ENCODE assay signal across 24 cellular contexts in genomic region chr11:120467627-120468026, GRCh38. TPM values are rescaled to one million over a fixed set of nuclear protein-coding genes. Genes with fewer than 3 reads are reported as not detected.
DNase-seq lines count a peak whose midpoint lies in the region; TF ChIP-seq lines count a peak whose summit lies in the region.
"Had no signal": no experiment of that assay in that cellular context is flagged by ENCODE, and none has a peak within 500 bp of the region (broad histone marks: within the 10 kb centered on the region; RNA-seq: fewer than 3 reads in every experiment).

No MANE protein-coding gene starts in this region.

- H4K20me1 ChIP-seq in SK-N-SH (ENCODE audit: insufficient read depth): no peaks in the 10 kb centered on the region

- peaks cover 10% of the 10 kb centered on the region for H3F3A ChIP-seq in SK-N-SH (replicated peaks; ENCODE audit: insufficient read depth)

- H3K27ac Mint-ChIP-seq in activated T-helper 2 cell treated with anti-CD3 and anti-CD28 coated beads, Interferon-gamma antibody, Interleukin-2, Interleukin-4, amounts not matched to agents 10 μg/mL and 5 μg/mL and 100 μg/mL, durations not matched to agents 14 hours and 24 hours and 36 hours: no peak overlapping the region
- H3K27ac Mint-ChIP-seq in glutamatergic neuron (ENCODE audit: unreplicated experiment): no peak overlapping the region
- H3K27ac Mint-ChIP-seq: activated naive CD4-positive, alpha-beta T cell treated with anti-CD3 and anti-CD28 coated beads for 36 hours; activated T-cell treated with anti-CD3 and anti-CD28 coated beads, Interleukin-2, amount 50 U/mL, for 72 hours; CD4-positive, alpha-beta T cell; dendritic cell treated with granulocyte-macrophage colony-stimulating factor and Interleukin-4, amounts not matched to agents 40 ng/mL and 50 ng/mL, for 4 days had no signal

- H3K4me1 ChIP-seq in SK-N-SH (ENCODE audit: control insufficient read depth in 1 of 2, insufficient read depth in 2 of 2, low read depth in 1 of 2, low read length in 1 of 2): no peaks in the 10 kb centered on the region

- intact Hi-C loops in activated T-helper 2 cell treated with anti-CD3 and anti-CD28 coated beads, Interferon-gamma antibody, Interleukin-2, Interleukin-4, amounts not matched to agents 10 μg/mL and 5 μg/mL and 100 μg/mL, durations not matched to agents 14 hours and 24 hours and 36 hours (cut with micrococcal nuclease): no loop called here

- no peak overlapping the region for H3K4me3 ChIP-seq in SK-N-SH (ENCODE audit: low read depth in 2 of 2, low read length in 1 of 2)

- no peak for TF ChIP-seq RAD21 in SK-N-SH (IDR thresholded peaks at IDR 0.05; ENCODE audit: low read length)

- H3K27me3 Mint-ChIP-seq in activated T-helper 2 cell treated with anti-CD3 and anti-CD28 coated beads, Interferon-gamma antibody, Interleukin-2, Interleukin-4, amounts not matched to agents 10 μg/mL and 5 μg/mL and 100 μg/mL, durations not matched to agents 14 hours and 24 hours and 36 hours (ENCODE audit: low read depth): no peaks in the 10 kb centered on the region
- no peaks in the 10 kb centered on the region for H3K27me3 Mint-ChIP-seq in glutamatergic neuron (ENCODE audit: unreplicated experiment)
- H3K27me3 Mint-ChIP-seq: CD4-positive, alpha-beta T cell had no signal

- H2AFZ ChIP-seq in SK-N-SH (ENCODE audit: low read depth): no peak overlapping the region

- TF ChIP-seq CTCF in SK-N-SH (IDR thresholded peaks at IDR 0.05) (no peak), glutamatergic neuron (IDR thresholded peaks at IDR 0.05; ENCODE audit: partially characterized antibody, unreplicated experiment) (no peak)

- CTCF ChIA-PET in SK-N-SH (lab: Yijun Ruan, JAX): interaction anchor here (1.0 to 1.5 kb wide), 2 partner anchors 9 to 27 kb away, joined by 3 read pairs; no protein-coding TSS in a partner anchor

- DNase-seq in EL (peak; percentile 74), HT1080 (ENCODE audit: low read depth) (peak; percentile 16), SK-N-SH (no peak), iris pigment epithelial cell (ENCODE audit: low read depth) (peak; percentile 61), GM19240 (ENCODE audit: insufficient read length, low spot score) (no peak), glutamatergic neuron (no peak), NCI-H2171 (lab: John Stamatoyannopoulos, UW) (no peak)
- DNase-seq in activated T-helper 2 cell treated with anti-CD3 and anti-CD28 coated beads, Interferon-gamma antibody, Interleukin-2, Interleukin-4, amounts not matched to agents 10 μg/mL and 5 μg/mL and 100 μg/mL, durations not matched to agents 14 hours and 24 hours and 36 hours (ENCODE audit: low spot score): no peak
- DNase-seq: activated CD4-positive, alpha-beta T cell treated with anti-CD3 and anti-CD28 coated beads for 48 hours; activated naive CD4-positive, alpha-beta T cell treated with anti-CD3 and anti-CD28 coated beads for 36 hours; activated T-cell treated with anti-CD3 and anti-CD28 coated beads, Interleukin-2, amount 50 U/mL, for 72 hours; anterior cingulate cortex; CD4-positive, alpha-beta T cell; MV-4-11; NCI-H524 treated with DMSO at 0.1 percent for 48 hours; NK-92 treated with Interleukin-12 subunit alpha and Interleukin-12 subunit beta, amount 100 ng/mL, for 24 hours; posterior cingulate gyrus; RPMI8226; stimulated activated CD4-positive, alpha-beta T cell treated with anti-CD3 and anti-CD28 coated beads, Interleukin-15, amount 100 ng/mL, for 24 hours; stimulated activated naive CD8-positive, alpha-beta T cell treated with anti-CD3 and anti-CD28 coated beads, Interleukin-15, Interleukin-2, amounts not matched to agents 100 U/mL and 50 U/mL, for 24 hours had no signal

- H3K4me3 Mint-ChIP-seq in activated T-helper 2 cell treated with anti-CD3 and anti-CD28 coated beads, Interferon-gamma antibody, Interleukin-2, Interleukin-4, amounts not matched to agents 10 μg/mL and 5 μg/mL and 100 μg/mL, durations not matched to agents 14 hours and 24 hours and 36 hours (ENCODE audit: low read depth): no peak overlapping the region
- H3K4me3 Mint-ChIP-seq in glutamatergic neuron (ENCODE audit: unreplicated experiment): no peak overlapping the region
- H3K4me3 Mint-ChIP-seq: activated naive CD4-positive, alpha-beta T cell treated with anti-CD3 and anti-CD28 coated beads for 36 hours; activated T-cell treated with anti-CD3 and anti-CD28 coated beads, Interleukin-2, amount 50 U/mL, for 72 hours; CD4-positive, alpha-beta T cell; dendritic cell treated with granulocyte-macrophage colony-stimulating factor and Interleukin-4, amounts not matched to agents 40 ng/mL and 50 ng/mL, for 4 days; neural crest cell had no signal

- peaks cover 3% of the 10 kb centered on the region for H3K36me3 Mint-ChIP-seq in activated T-helper 2 cell treated with anti-CD3 and anti-CD28 coated beads, Interferon-gamma antibody, Interleukin-2, Interleukin-4, amounts not matched to agents 10 μg/mL and 5 μg/mL and 100 μg/mL, durations not matched to agents 14 hours and 24 hours and 36 hours (ENCODE audit: low read depth)
- H3K36me3 Mint-ChIP-seq in glutamatergic neuron (ENCODE audit: unreplicated experiment): no peaks in the 10 kb centered on the region

- H3K27ac ChIP-seq in SK-N-SH (ENCODE audit: low read depth in 2 of 2, low read length in 1 of 2): no peak overlapping the region
- H3K27ac ChIP-seq: HL-60 had no signal

- H3K79me2 ChIP-seq in SK-N-SH (ENCODE audit: insufficient read depth): no peaks in the 10 kb centered on the region

- no peaks in the 10 kb centered on the region for H3K9me2 ChIP-seq in SK-N-SH

- H3K9me3 ChIP-seq in SK-N-SH: no peaks in the 10 kb centered on the region

- H3K9ac ChIP-seq in SK-N-SH: no peak overlapping the region

- H3K27me3 ChIP-seq in SK-N-SH (ENCODE audit: insufficient read depth): no peaks in the 10 kb centered on the region

- TF ChIP-seq EP300 in SK-N-SH (IDR thresholded peaks at IDR 0.05; ENCODE audit: borderline replicate concordance in 1 of 2, low read depth in 1 of 2, low read length in 1 of 2): no peak

- peaks cover 67 to 72% of the 10 kb centered on the region in 2 experiments for H3K36me3 ChIP-seq in SK-N-SH (replicated peaks in 1 of 2; ENCODE audit: control insufficient read depth in 1 of 2, insufficient read depth in 2 of 2, low read length in 1 of 2)

- H3K4me2 ChIP-seq in SK-N-SH: no peak overlapping the region

- H3K9me3 Mint-ChIP-seq in activated T-helper 2 cell treated with anti-CD3 and anti-CD28 coated beads, Interferon-gamma antibody, Interleukin-2, Interleukin-4, amounts not matched to agents 10 μg/mL and 5 μg/mL and 100 μg/mL, durations not matched to agents 14 hours and 24 hours and 36 hours: no peaks in the 10 kb centered on the region
- no peaks in the 10 kb centered on the region for H3K9me3 Mint-ChIP-seq in glutamatergic neuron (ENCODE audit: unreplicated experiment)
- H3K9me3 Mint-ChIP-seq: activated naive CD4-positive, alpha-beta T cell treated with anti-CD3 and anti-CD28 coated beads for 36 hours; activated T-cell treated with anti-CD3 and anti-CD28 coated beads, Interleukin-2, amount 50 U/mL, for 72 hours; CD4-positive, alpha-beta T cell; dendritic cell treated with granulocyte-macrophage colony-stimulating factor and Interleukin-4, amounts not matched to agents 40 ng/mL and 50 ng/mL, for 4 days; neural crest cell had no signal

- WGBS in SK-N-SH (ENCODE audit: low lambda C conversion rate): 59% methylated on average over 6 of the region's 6 CpGs

- H3K4me1 Mint-ChIP-seq in activated T-helper 2 cell treated with anti-CD3 and anti-CD28 coated beads, Interferon-gamma antibody, Interleukin-2, Interleukin-4, amounts not matched to agents 10 μg/mL and 5 μg/mL and 100 μg/mL, durations not matched to agents 14 hours and 24 hours and 36 hours (ENCODE audit: low read depth): no peaks in the 10 kb centered on the region
- no peaks in the 10 kb centered on the region for H3K4me1 Mint-ChIP-seq in glutamatergic neuron (ENCODE audit: low read depth, unreplicated experiment)
- H3K4me1 Mint-ChIP-seq: neural crest cell had no signal

- POLR2A ChIA-PET in SK-N-SH (lab: Yijun Ruan, JAX): no interaction called here

TF ChIP-seq in SK-N-SH, 30 proteins besides CTCF, POLR2A, EP300 and RAD21 (continues in another document):
- TF ChIP-seq TEAD4 (IDR thresholded peaks at IDR 0.05; ENCODE audit: borderline replicate concordance, insufficient read depth): no peak
- TF ChIP-seq RFX5 (IDR thresholded peaks at IDR 0.05; ENCODE audit: low read length): no peak
- peak; percentile 69; the same call in 1 of the 2 replicates for TF ChIP-seq FOSL2 (IDR thresholded peaks at IDR 0.05; ENCODE audit: borderline replicate concordance, low read depth)
- no peak for TF ChIP-seq MAX (IDR thresholded peaks at IDR 0.05; ENCODE audit: low read depth)
- TF ChIP-seq ZBTB33 (IDR thresholded peaks at IDR 0.05; ENCODE audit: borderline replicate concordance, low read depth): no peak

RNA-seq across cellular contexts. Expression of gene GRIK4, which starts 43.9 kb away (rescaled TPM):
- total RNA-seq in HT1080 (2014; rRNA removed; shearing (Covaris generic)): not detected in 2 replicates
- polyA plus RNA-seq in HT1080 (2015; cell fraction: cytosol; rRNA removed): 0.02 and 0.05 TPM in 2 replicates
- not detected in 2 replicates for polyA plus RNA-seq in HT1080 (2015; cell fraction: nucleus; rRNA removed)
- 0.02 and 0.03 TPM in 2 replicates for polyA plus RNA-seq in SK-N-SH (2012; rRNA removed)
- 0.01 and 0.04 TPM in 2 replicates for polyA plus RNA-seq in SK-N-SH (2012; cell fraction: cytosol; rRNA removed)
- 0.04 TPM in 2 replicates for polyA plus RNA-seq in SK-N-SH (2012; cell fraction: nucleus; rRNA removed)
- not detected in 2 replicates for total RNA-seq in activated T-helper 2 cell treated with anti-CD3 and anti-CD28 coated beads, Interferon-gamma antibody, Interleukin-2, Interleukin-4, amounts not matched to agents 10 μg/mL and 5 μg/mL and 100 μg/mL, durations not matched to agents 14 hours and 24 hours and 36 hours
- 3.6 TPM for total RNA-seq in glutamatergic neuron (ENCODE audit: unreplicated experiment)
- total RNA-seq: activated naive CD4-positive, alpha-beta T cell treated with anti-CD3 and anti-CD28 coated beads for 36 hours; CD4-positive, alpha-beta T cell; T-helper 2 cell treated with Interferon-gamma antibody and Interleukin-4, amounts not matched to agents 100 ng/mL and 5 ng/mL, for 36 hours had no signal

Comparison
In these comparisons a context has a peak if more than half of its experiments do, and no peak if none do; other contexts are left out.
1. DNase-seq: peak in EL (single experiment), HT1080 (single experiment) and iris pigment epithelial cell (single experiment); none in SK-N-SH (single experiment), activated T-helper 2 cell treated with anti-CD3 and anti-CD28 coated beads, Interferon-gamma antibody, Interleukin-2, Interleukin-4, amounts not matched to agents 10 μg/mL and 5 μg/mL and 100 μg/mL, durations not matched to agents 14 hours and 24 hours and 36 hours (single experiment), GM19240 (single experiment), glutamatergic neuron (single experiment) and NCI-H2171 (single experiment).